21 cellular contexts compared by ENCODE assay signal in the genomic region with DNA sequence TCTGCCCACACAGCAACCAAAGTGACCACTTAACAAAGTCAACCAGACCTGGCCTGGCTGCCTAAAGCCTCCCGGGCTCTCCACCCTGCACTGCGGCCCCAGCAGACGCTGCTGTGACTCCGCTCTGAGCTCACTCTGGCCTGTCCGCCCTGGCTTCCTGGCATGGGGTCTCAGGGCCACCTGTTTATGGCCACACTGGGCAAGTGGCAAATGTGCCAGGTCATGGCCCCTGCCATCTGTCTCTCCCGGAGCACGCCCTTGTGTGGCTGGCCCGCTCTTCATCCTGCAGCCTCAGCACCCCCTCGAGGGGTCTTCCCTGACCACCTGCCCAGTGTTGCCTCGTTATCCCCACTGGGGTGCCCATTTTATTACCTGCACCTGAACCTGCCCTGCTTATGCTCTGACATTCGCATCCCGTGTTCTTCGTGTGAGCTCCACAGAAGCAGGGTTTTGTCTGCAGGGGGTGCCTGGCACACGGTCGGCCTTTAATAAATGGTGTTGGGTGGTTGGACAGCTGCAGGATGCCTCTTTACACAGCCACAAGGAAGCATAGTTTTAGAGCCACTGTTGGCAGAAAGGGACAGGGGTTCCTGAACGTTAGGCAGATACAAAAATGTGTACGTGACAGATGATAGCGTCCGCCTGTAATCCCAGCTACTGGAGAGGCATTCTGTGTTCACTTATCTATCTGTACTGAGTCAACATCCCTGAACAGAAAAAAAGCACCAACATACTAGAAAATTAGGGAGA.
A peak's percentile ranks its signal among the peaks of the same experiment; 100 is the strongest.
DNase-seq lines count a peak whose midpoint lies in the region; TF ChIP-seq lines count a peak whose summit lies in the region.
"Had no signal": no experiment of that assay in that cellular context is flagged by ENCODE, and none has a peak within 500 bp of the region (broad histone marks: within the 10 kb centered on the region; RNA-seq: fewer than 3 reads in every experiment).

No MANE protein-coding gene starts in this region.

- no peak for TF ChIP-seq CTCF in coronary artery (IDR thresholded peaks at IDR 0.05)

- no peak overlapping the region for H3K14ac ChIP-seq in neuronal stem cell (ENCODE audit: low read length)

- H3K18ac ChIP-seq in neuronal stem cell (ENCODE audit: low read length), result no peak overlapping the region

- no peak overlapping the region for H3K4ac ChIP-seq in neuronal stem cell (ENCODE audit: low read length)

- H3K36me3 ChIP-seq in neuronal stem cell (replicated peaks in 1 of 2; ENCODE audit: control insufficient read depth in 2 of 2, insufficient read depth in 2 of 2, low read length in 2 of 2), result no peaks in the 10 kb centered on the region
- H3K36me3 ChIP-seq: HAP-1, SJSA1 had no signal

- H4K8ac ChIP-seq in neuronal stem cell (ENCODE audit: low read depth, low read length), result no peak overlapping the region

- no peak overlapping the region for H3K9ac ChIP-seq in neuronal stem cell (ENCODE audit: low read depth, low read length, poor library complexity)

- H3K9me3 ChIP-seq in neuronal stem cell (replicated peaks in 1 of 2; ENCODE audit: control insufficient read depth in 2 of 2, insufficient read depth in 1 of 2, low read depth in 1 of 2, low read length in 2 of 2), result peaks cover 0 to 67% of the 10 kb centered on the region in 2 donors
- H3K9me3 ChIP-seq: HAP-1, SJSA1 had no signal

- H3K27ac ChIP-seq in coronary artery (no peak overlapping the region), neuronal stem cell (replicated peaks; ENCODE audit: low read length) (no peak overlapping the region)
- H3K27ac ChIP-seq: C4-2B, HL-60, SJSA1 had no signal

- WGBS in neuronal stem cell (ENCODE audit: extremely low coverage in 2 of 2, insufficient read length in 2 of 2, insufficient replicate concordance in 1 of 2), 2 donors, result no CpG with 5 or more reads among the region's 19 CpGs

- H3K79me1 ChIP-seq in neuronal stem cell (ENCODE audit: low read depth, low read length), result no peaks in the 10 kb centered on the region

- no peak overlapping the region for H3K4me2 ChIP-seq in neuronal stem cell (ENCODE audit: insufficient read depth, low read length, poor library complexity, severe bottlenecking)
- H3K4me2 ChIP-seq: GM23338 had no signal

- H2BK12ac ChIP-seq in neuronal stem cell (ENCODE audit: low read length), result no peak overlapping the region

- peaks cover 0 to 5% (median 0%) of the 10 kb centered on the region in 3 experiments for H3K27me3 ChIP-seq in neuronal stem cell (ENCODE audit: control insufficient read depth in 3 of 3, insufficient read depth in 3 of 3, low read depth in 1 of 3, low read length in 3 of 3)

- H2AFZ ChIP-seq in neuronal stem cell (ENCODE audit: low read length), result no peak overlapping the region
- H2AFZ ChIP-seq: GM23338 had no signal

- H3K23ac ChIP-seq in neuronal stem cell (ENCODE audit: low read depth, low read length, poor library complexity), result peak overlapping the region; percentile 20

- no peak overlapping the region for H2BK120ac ChIP-seq in neuronal stem cell (ENCODE audit: low read depth, low read length)

- no peaks in the 10 kb centered on the region for H3K4me1 ChIP-seq in neuronal stem cell (ENCODE audit: control insufficient read depth in 2 of 2, insufficient read depth in 1 of 2, low read depth in 1 of 2, low read length in 2 of 2)
- H3K4me1 ChIP-seq: HAP-1, SJSA1 had no signal

- H4K91ac ChIP-seq in neuronal stem cell (ENCODE audit: low read depth, low read length, poor library complexity), result no peak overlapping the region

- no peak overlapping the region for H2BK5ac ChIP-seq in neuronal stem cell (ENCODE audit: low read length)

- DNase-seq in activated effector memory CD4-positive, alpha-beta T cell treated with anti-CD3 and anti-CD28 coated beads, Interleukin-2, amount 50 U/mL, for 16 hours, result peak; percentile 50
- no peak for DNase-seq in activated effector memory CD4-positive, alpha-beta T cell treated with Interleukin-2 at 50 U/mL for 16 hours
- DNase-seq in coronary artery (ENCODE audit: low spot score) (peak; percentile 29), neuronal stem cell (ENCODE audit: low spot score) (no peak), NCI-H1930 (lab: John Stamatoyannopoulos, UW) (no peak), superior temporal gyrus (ENCODE audit: extremely low spot score) (no peak), T-helper 2 cell (no peak)
- DNase-seq: DMS53, GF-D8, NCI-H1092, NCI-H1436 treated with DMSO at 0.1 percent for 48 hours, NCI-H2081, NCI-H2171, NCI-H524 treated with DMSO at 0.1 percent for 48 hours, OCI-M1 had no signal

- no peak overlapping the region for H2AK5ac ChIP-seq in neuronal stem cell (ENCODE audit: low read depth, low read length)

- no peak overlapping the region for H3K4me3 ChIP-seq in coronary artery
- no peak overlapping the region for H3K4me3 ChIP-seq in neuronal stem cell (ENCODE audit: low read length in 2 of 2)
- H3K4me3 ChIP-seq: GM23338, HAP-1, K562, SJSA1 had no signal

- H2BK15ac ChIP-seq in neuronal stem cell (ENCODE audit: low read length), result no peak overlapping the region

Comparison
In these comparisons a context has a peak if more than half of its experiments do, and no peak if none do; other contexts are left out.
1. DNase-seq: peak in activated effector memory CD4-positive, alpha-beta T cell treated with anti-CD3 and anti-CD28 coated beads, Interleukin-2, amount 50 U/mL, for 16 hours (single experiment) and coronary artery (single experiment); none in activated effector memory CD4-positive, alpha-beta T cell treated with Interleukin-2 at 50 U/mL for 16 hours (single experiment), neuronal stem cell (single experiment), NCI-H1930 (0 of 2), superior temporal gyrus (single experiment) and T-helper 2 cell (0 of 5).